In the genomic region with DNA sequence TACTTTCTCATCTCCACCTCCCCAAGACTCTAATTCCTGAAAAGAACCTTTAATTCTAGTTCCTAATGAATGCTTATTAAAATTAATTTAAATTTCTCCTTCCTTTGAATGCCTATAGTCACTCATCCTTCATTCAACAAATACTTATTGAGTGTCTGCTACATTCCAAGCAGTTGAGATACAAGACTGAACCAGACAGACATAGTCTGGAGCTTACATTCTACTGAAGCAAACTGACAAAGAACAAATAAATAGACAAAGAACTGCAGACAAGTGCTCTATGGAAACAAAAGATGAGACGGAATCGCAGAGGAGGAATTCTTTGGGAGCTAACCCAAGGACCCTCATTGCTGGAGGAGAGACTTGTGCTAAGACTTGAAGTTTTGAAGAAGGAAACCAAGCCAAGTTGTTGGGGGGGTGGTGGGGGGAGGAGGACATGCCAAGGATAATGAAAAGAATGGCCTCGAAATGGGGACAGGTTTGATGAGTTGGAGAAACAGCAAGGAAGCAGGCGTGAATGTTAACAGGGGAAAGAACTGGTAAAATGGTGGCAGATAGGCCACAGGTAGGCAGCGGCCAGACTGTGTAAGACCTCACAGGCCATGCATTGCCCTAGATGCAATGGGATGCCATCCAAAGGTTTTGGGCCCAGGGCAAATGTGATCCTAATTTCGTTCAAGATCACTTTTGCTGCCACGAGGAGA, we compare ENCODE assay signal across 8 cellular contexts. TPM values are rescaled to one million over a fixed set of nuclear protein-coding genes. Genes with fewer than 3 reads are reported as not detected.
DNase-seq lines count a peak whose midpoint lies in the region; ATAC-seq, FAIRE-seq and TF ChIP-seq lines count a peak whose summit lies in the region.

No MANE protein-coding gene starts in this region.

- H3K4me1 ChIP-seq in heart left ventricle (peaks cover 7 to 31% (median 20%) of the 10 kb centered on the region in 12 donors), ascending aorta (peaks cover 0 to 19% of the 10 kb centered on the region in 2 donors), kidney (ENCODE audit: control insufficient read depth in 1 of 2, insufficient read depth in 1 of 2, low read depth in 1 of 2, low read length in 2 of 2) (peaks cover 8 to 10% of the 10 kb centered on the region in 2 donors), testis (peaks cover 8% of the 10 kb centered on the region)

- intact Hi-C loops in heart left ventricle (cut with DNase I) (loop anchor here in 4 of 10 donors (2.0 to 10.0 kb wide), 5 partner anchors 25 to 151 kb away; a partner anchor contains a TSS), left cardiac atrium (cut with DNase I) (loop anchor here in 1 of 2 donors (10.0 kb wide), 2 partner anchors 109 to 149 kb away; a partner anchor contains a TSS), ascending aorta (cut with DNase I) (loop anchor here (2.0 kb wide), 1 partner anchor 109 kb away; a partner anchor contains a TSS), kidney (cut with DNase I) (no loop called here), testis (cut with DNase I; ENCODE audit: low total_unique reads) (no loop called here)

- TF ChIP-seq CTCF in heart left ventricle (IDR thresholded peaks at IDR 0.05) (no peak), ascending aorta (IDR thresholded peaks at IDR 0.05) (no peak), kidney (IDR thresholded peaks at IDR 0.05; ENCODE audit: borderline replicate concordance, extremely low read depth, insufficient read depth) (no peak), testis (IDR thresholded peaks at IDR 0.05) (no peak)

- TF ChIP-seq POLR2A in heart left ventricle (IDR thresholded peaks at IDR 0.05) (no peak), testis (IDR thresholded peaks at IDR 0.05) (no peak)

- peak overlapping the region; percentile 74 to 83 for H3K9ac ChIP-seq in kidney (ENCODE audit: low read length in 2 of 2)

- DNase-seq in heart left ventricle (no peak), left cardiac atrium (no peak), ascending aorta (ENCODE audit: low spot score in 2 of 2) (no peak), kidney (no peak), testis (no peak), SKM-1 (lab: John Stamatoyannopoulos, UW; ENCODE audit: unreplicated experiment) (no peak), OCI-M2 (lab: John Stamatoyannopoulos, UW; ENCODE audit: unreplicated experiment) (no peak), HPDE6-E6E7 (ENCODE audit: extremely low spot score) (no peak)

- H3K27me3 ChIP-seq in heart left ventricle (no peaks in the 10 kb centered on the region), ascending aorta (no peaks in the 10 kb centered on the region), testis (no peaks in the 10 kb centered on the region)

- FAIRE-seq in kidney (lab: Jason Lieb, UNC): no peak

- peaks cover 0 to 43% (median 38%) of the 10 kb centered on the region in 9 donors for H3K36me3 ChIP-seq in heart left ventricle
- peaks cover 22 to 30% of the 10 kb centered on the region in 2 donors for H3K36me3 ChIP-seq in ascending aorta
- H3K36me3 ChIP-seq in kidney (ENCODE audit: control insufficient read depth in 1 of 2, insufficient read depth in 2 of 2, low read length in 2 of 2): peaks cover 18 to 21% of the 10 kb centered on the region in 2 donors
- H3K36me3 ChIP-seq in testis (ENCODE audit: low read depth, missing control alignments): no peaks in the 10 kb centered on the region

- H3K9me3 ChIP-seq in heart left ventricle: no peaks in the 10 kb centered on the region
- H3K9me3 ChIP-seq in ascending aorta: no peaks in the 10 kb centered on the region
- H3K9me3 ChIP-seq in kidney (ENCODE audit: control insufficient read depth in 1 of 2, low read length in 2 of 2): no peaks in the 10 kb centered on the region
- no peaks in the 10 kb centered on the region for H3K9me3 ChIP-seq in testis

- ATAC-seq in heart left ventricle: no peak
- ATAC-seq in left cardiac atrium: no peak

- 22 to 31% (median 25%) methylated on average over 7 of the region's 7 CpGs for WGBS in heart left ventricle, 4 donors
- 16 to 17% methylated on average over 7 of the region's 7 CpGs for WGBS in testis, 2 donors

- H3K4me3 ChIP-seq in heart left ventricle (peak overlapping the region; percentile 53 to 90 (median 80)), ascending aorta (peak overlapping the region; percentile 87 to 93), kidney (ENCODE audit: low read length in 2 of 2) (peak overlapping the region; percentile 74 to 75), testis (peak overlapping the region; percentile 68 to 80)

- H3K27ac ChIP-seq in heart left ventricle (peak overlapping the region in 11 of 12 donors; percentile 90 to 98 (median 95)), ascending aorta (peak overlapping the region; percentile 84 to 85), kidney (ENCODE audit: low read depth in 2 of 2, low read length in 2 of 2) (no peak overlapping the region), testis (peak overlapping the region in 1 of 2 donors; percentile 83)

RNA-seq across cellular contexts. Expression of a gene that starts 9.7 kb away (rescaled TPM):
- total RNA-seq in heart left ventricle (10 to 100 TPM in 7 of 9 donors, 1 to 10 TPM in 2; 7.8 to 15.5 (median 13.1) TPM), left cardiac atrium (10 to 100 TPM; 10.8 to 20.1 TPM), ascending aorta (11.8 TPM), kidney (17.2 TPM), testis (10 to 100 TPM; 16.0 to 16.5 TPM)
- polyA plus RNA-seq in heart left ventricle (10 to 100 TPM in 1 of 2 donors, 1 to 10 TPM in 1; 7.4 to 13.3 TPM), kidney (ENCODE audit: insufficient read depth, low read depth, low replicate concordance) (9.2 TPM), testis (ENCODE audit: insufficient read depth, low read depth, low replicate concordance) (11.3 TPM)

RNA-seq across cellular contexts. Expression of a gene that starts 25.8 kb away (rescaled TPM):
- total RNA-seq in heart left ventricle: 100 to 1,000 TPM; 166 to 518 (median 337) TPM
- 1,000 to 10,000 TPM in 1 of 2 donors, 100 to 1,000 TPM in 1; 238 to 1,036 TPM for polyA plus RNA-seq in heart left ventricle
- total RNA-seq in left cardiac atrium: 100 to 1,000 TPM; 591 to 724 TPM
- total RNA-seq in ascending aorta: 250 TPM
- 806 TPM for total RNA-seq in kidney
- 521 TPM for polyA plus RNA-seq in kidney (ENCODE audit: insufficient read depth, low read depth, low replicate concordance)
- total RNA-seq in testis: 100 to 1,000 TPM; 257 to 259 TPM
- 265 TPM for polyA plus RNA-seq in testis (ENCODE audit: insufficient read depth, low read depth, low replicate concordance)

Comparison
In these comparisons a context has a peak if more than half of its experiments do, and no peak if none do; other contexts are left out.
1. H3K27ac ChIP-seq: peak in heart left ventricle (11 of 12) and ascending aorta (2 of 2); none in kidney (0 of 2).
2. Peak in every context shown above with its lines, with median percentiles within 50 percentile points of each other: H3K4me3 ChIP-seq.